Comparison of ENCODE assay signal across 1 cellular context in the genomic region with DNA sequence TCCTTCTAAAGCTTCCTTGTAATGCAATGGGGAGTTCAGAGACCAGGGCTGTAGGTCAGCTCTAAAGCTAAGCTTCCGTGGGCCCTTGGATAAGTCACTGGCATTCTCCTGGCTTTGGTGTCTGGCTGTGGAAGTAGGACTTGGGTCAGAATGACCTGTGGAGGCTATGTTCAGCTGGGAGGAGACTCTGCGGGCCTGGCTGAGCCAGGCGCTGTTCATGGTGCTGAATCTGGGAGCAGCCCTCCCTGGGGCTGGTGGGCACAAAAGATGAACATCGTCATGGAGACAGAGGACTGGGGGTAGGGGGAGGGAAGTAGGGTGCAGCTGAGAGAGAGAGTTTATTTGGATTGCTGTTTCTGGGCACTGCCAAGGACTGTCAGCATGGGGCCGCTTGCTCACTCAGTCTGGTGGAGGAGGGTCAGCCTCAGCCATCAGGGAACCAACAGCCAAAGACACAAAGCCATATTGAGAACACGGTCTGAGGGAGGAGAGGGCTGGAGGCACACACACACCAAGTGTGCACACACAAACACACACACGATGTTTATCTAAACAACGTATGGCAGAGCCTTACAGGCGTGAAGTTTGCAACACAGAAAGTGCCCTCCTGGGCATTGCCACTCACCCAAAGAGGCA.
A peak's percentile ranks its signal among the peaks of the same experiment; 100 is the strongest.
TF ChIP-seq lines count a peak whose summit lies in the region.

No MANE protein-coding gene starts in this region.

TF ChIP-seq in WTC11, 78 proteins besides CTCF, POLR2A, EP300 and RAD21 (continued from another document and continues in another):
- TF ChIP-seq, protein P1, sequence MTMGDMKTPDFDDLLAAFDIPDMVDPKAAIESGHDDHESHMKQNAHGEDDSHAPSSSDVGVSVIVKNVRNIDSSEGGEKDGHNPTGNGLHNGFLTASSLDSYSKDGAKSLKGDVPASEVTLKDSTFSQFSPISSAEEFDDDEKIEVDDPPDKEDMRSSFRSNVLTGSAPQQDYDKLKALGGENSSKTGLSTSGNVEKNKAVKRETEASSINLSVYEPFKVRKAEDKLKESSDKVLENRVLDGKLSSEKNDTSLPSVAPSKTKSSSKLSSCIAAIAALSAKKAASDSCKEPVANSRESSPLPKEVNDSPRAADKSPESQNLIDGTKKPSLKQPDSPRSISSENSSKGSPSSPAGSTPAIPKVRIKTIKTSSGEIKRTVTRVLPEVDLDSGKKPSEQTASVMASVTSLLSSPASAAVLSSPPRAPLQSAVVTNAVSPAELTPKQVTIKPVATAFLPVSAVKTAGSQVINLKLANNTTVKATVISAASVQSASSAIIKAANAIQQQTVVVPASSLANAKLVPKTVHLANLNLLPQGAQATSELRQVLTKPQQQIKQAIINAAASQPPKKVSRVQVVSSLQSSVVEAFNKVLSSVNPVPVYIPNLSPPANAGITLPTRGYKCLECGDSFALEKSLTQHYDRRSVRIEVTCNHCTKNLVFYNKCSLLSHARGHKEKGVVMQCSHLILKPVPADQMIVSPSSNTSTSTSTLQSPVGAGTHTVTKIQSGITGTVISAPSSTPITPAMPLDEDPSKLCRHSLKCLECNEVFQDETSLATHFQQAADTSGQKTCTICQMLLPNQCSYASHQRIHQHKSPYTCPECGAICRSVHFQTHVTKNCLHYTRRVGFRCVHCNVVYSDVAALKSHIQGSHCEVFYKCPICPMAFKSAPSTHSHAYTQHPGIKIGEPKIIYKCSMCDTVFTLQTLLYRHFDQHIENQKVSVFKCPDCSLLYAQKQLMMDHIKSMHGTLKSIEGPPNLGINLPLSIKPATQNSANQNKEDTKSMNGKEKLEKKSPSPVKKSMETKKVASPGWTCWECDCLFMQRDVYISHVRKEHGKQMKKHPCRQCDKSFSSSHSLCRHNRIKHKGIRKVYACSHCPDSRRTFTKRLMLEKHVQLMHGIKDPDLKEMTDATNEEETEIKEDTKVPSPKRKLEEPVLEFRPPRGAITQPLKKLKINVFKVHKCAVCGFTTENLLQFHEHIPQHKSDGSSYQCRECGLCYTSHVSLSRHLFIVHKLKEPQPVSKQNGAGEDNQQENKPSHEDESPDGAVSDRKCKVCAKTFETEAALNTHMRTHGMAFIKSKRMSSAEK (CRISPR knock-in tag; IDR thresholded peaks at IDR 0.05; ENCODE audit: borderline replicate concordance): no peak
- TF ChIP-seq TP53 (CRISPR knock-in tag; IDR thresholded peaks at IDR 0.05): 0 out of 2 replicates have a peak, but pooled peaks have one; percentile 36
- TF ChIP-seq, protein P2, sequence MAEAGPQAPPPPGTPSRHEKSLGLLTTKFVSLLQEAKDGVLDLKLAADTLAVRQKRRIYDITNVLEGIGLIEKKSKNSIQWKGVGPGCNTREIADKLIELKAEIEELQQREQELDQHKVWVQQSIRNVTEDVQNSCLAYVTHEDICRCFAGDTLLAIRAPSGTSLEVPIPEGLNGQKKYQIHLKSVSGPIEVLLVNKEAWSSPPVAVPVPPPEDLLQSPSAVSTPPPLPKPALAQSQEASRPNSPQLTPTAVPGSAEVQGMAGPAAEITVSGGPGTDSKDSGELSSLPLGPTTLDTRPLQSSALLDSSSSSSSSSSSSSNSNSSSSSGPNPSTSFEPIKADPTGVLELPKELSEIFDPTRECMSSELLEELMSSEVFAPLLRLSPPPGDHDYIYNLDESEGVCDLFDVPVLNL (CRISPR knock-in tag; IDR thresholded peaks at IDR 0.05; ENCODE audit: borderline replicate concordance, low read depth): no peak
- TF ChIP-seq, protein P3, sequence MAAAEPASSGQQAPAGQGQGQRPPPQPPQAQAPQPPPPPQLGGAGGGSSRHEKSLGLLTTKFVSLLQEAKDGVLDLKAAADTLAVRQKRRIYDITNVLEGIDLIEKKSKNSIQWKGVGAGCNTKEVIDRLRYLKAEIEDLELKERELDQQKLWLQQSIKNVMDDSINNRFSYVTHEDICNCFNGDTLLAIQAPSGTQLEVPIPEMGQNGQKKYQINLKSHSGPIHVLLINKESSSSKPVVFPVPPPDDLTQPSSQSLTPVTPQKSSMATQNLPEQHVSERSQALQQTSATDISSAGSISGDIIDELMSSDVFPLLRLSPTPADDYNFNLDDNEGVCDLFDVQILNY (CRISPR knock-in tag; IDR thresholded peaks at IDR 0.05): no peak
- TF ChIP-seq, protein P4, sequence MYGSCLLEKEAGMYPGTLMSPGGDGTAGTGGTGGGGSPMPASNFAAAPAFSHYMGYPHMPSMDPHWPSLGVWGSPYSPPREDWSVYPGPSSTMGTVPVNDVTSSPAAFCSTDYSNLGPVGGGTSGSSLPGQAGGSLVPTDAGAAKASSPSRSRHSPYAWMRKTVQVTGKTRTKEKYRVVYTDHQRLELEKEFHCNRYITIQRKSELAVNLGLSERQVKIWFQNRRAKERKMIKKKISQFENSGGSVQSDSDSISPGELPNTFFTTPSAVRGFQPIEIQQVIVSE (CRISPR knock-in tag; IDR thresholded peaks at IDR 0.05; ENCODE audit: borderline replicate concordance): no peak
- no peak for TF ChIP-seq FOXK1 (CRISPR knock-in tag; IDR thresholded peaks at IDR 0.05)
- TF ChIP-seq, protein P5, sequence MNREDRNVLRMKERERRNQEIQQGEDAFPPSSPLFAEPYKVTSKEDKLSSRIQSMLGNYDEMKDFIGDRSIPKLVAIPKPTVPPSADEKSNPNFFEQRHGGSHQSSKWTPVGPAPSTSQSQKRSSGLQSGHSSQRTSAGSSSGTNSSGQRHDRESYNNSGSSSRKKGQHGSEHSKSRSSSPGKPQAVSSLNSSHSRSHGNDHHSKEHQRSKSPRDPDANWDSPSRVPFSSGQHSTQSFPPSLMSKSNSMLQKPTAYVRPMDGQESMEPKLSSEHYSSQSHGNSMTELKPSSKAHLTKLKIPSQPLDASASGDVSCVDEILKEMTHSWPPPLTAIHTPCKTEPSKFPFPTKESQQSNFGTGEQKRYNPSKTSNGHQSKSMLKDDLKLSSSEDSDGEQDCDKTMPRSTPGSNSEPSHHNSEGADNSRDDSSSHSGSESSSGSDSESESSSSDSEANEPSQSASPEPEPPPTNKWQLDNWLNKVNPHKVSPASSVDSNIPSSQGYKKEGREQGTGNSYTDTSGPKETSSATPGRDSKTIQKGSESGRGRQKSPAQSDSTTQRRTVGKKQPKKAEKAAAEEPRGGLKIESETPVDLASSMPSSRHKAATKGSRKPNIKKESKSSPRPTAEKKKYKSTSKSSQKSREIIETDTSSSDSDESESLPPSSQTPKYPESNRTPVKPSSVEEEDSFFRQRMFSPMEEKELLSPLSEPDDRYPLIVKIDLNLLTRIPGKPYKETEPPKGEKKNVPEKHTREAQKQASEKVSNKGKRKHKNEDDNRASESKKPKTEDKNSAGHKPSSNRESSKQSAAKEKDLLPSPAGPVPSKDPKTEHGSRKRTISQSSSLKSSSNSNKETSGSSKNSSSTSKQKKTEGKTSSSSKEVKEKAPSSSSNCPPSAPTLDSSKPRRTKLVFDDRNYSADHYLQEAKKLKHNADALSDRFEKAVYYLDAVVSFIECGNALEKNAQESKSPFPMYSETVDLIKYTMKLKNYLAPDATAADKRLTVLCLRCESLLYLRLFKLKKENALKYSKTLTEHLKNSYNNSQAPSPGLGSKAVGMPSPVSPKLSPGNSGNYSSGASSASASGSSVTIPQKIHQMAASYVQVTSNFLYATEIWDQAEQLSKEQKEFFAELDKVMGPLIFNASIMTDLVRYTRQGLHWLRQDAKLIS (CRISPR knock-in tag; IDR thresholded peaks at IDR 0.05; ENCODE audit: borderline replicate concordance): no peak
- TF ChIP-seq, protein P6, sequence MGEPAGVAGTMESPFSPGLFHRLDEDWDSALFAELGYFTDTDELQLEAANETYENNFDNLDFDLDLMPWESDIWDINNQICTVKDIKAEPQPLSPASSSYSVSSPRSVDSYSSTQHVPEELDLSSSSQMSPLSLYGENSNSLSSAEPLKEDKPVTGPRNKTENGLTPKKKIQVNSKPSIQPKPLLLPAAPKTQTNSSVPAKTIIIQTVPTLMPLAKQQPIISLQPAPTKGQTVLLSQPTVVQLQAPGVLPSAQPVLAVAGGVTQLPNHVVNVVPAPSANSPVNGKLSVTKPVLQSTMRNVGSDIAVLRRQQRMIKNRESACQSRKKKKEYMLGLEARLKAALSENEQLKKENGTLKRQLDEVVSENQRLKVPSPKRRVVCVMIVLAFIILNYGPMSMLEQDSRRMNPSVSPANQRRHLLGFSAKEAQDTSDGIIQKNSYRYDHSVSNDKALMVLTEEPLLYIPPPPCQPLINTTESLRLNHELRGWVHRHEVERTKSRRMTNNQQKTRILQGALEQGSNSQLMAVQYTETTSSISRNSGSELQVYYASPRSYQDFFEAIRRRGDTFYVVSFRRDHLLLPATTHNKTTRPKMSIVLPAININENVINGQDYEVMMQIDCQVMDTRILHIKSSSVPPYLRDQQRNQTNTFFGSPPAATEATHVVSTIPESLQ (CRISPR knock-in tag; IDR thresholded peaks at IDR 0.05): no peak
- 0 out of 2 replicates have a peak, but pooled peaks have one; percentile 29 for TF ChIP-seq CREM (CRISPR knock-in tag; IDR thresholded peaks at IDR 0.05)
- TF ChIP-seq, protein P7, sequence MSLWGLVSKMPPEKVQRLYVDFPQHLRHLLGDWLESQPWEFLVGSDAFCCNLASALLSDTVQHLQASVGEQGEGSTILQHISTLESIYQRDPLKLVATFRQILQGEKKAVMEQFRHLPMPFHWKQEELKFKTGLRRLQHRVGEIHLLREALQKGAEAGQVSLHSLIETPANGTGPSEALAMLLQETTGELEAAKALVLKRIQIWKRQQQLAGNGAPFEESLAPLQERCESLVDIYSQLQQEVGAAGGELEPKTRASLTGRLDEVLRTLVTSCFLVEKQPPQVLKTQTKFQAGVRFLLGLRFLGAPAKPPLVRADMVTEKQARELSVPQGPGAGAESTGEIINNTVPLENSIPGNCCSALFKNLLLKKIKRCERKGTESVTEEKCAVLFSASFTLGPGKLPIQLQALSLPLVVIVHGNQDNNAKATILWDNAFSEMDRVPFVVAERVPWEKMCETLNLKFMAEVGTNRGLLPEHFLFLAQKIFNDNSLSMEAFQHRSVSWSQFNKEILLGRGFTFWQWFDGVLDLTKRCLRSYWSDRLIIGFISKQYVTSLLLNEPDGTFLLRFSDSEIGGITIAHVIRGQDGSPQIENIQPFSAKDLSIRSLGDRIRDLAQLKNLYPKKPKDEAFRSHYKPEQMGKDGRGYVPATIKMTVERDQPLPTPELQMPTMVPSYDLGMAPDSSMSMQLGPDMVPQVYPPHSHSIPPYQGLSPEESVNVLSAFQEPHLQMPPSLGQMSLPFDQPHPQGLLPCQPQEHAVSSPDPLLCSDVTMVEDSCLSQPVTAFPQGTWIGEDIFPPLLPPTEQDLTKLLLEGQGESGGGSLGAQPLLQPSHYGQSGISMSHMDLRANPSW (CRISPR knock-in tag; conservative IDR thresholded peaks at IDR 0.05; ENCODE audit: low read depth): no peak
- TF ChIP-seq ZNF263 (CRISPR knock-in tag; IDR thresholded peaks at IDR 0.05; ENCODE audit: low read depth): no peak
- TF ChIP-seq, protein P8, sequence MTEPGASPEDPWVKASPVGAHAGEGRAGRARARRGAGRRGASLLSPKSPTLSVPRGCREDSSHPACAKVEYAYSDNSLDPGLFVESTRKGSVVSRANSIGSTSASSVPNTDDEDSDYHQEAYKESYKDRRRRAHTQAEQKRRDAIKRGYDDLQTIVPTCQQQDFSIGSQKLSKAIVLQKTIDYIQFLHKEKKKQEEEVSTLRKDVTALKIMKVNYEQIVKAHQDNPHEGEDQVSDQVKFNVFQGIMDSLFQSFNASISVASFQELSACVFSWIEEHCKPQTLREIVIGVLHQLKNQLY (CRISPR knock-in tag; IDR thresholded peaks at IDR 0.05): peak; percentile 69; the same call in 1 of the 2 replicates
- TF ChIP-seq, protein P9, sequence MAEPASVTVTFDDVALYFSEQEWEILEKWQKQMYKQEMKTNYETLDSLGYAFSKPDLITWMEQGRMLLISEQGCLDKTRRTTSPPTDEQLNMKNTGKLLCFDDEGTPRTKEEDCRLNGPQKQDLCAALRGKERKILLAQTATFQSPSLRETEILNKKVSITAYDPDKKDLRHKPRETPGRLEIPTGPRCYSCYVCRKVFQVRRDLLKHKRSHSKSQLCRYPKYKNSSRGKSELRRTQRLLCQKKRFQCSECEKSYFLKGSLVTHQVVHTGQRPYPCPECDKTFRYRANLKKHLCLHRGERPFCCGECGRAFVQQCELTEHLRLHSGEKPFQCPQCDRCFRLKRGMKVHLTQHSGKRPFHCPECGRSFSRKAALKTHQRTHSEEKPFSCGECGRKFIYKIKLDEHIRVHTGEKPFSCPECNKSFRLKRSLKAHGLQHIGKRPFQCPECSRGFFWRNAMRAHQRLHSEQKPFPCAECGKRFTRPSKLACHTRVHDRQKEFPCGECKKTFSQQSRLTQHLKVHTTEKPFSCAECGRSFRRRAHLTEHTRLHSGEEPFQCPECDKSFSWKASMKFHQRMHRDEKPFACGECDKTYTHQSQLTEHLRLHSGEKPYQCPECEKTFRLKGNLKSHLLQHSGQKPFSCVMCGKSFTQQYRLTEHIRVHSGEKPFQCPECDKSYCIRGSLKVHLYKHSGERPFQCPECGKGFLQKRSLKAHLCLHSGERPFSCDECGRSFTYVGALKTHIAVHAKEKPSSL (CRISPR knock-in tag; conservative IDR thresholded peaks at IDR 0.05): no peak
- no peak for TF ChIP-seq ZBTB21 (CRISPR knock-in tag; IDR thresholded peaks at IDR 0.05; ENCODE audit: borderline replicate concordance)
- TF ChIP-seq, protein P10, sequence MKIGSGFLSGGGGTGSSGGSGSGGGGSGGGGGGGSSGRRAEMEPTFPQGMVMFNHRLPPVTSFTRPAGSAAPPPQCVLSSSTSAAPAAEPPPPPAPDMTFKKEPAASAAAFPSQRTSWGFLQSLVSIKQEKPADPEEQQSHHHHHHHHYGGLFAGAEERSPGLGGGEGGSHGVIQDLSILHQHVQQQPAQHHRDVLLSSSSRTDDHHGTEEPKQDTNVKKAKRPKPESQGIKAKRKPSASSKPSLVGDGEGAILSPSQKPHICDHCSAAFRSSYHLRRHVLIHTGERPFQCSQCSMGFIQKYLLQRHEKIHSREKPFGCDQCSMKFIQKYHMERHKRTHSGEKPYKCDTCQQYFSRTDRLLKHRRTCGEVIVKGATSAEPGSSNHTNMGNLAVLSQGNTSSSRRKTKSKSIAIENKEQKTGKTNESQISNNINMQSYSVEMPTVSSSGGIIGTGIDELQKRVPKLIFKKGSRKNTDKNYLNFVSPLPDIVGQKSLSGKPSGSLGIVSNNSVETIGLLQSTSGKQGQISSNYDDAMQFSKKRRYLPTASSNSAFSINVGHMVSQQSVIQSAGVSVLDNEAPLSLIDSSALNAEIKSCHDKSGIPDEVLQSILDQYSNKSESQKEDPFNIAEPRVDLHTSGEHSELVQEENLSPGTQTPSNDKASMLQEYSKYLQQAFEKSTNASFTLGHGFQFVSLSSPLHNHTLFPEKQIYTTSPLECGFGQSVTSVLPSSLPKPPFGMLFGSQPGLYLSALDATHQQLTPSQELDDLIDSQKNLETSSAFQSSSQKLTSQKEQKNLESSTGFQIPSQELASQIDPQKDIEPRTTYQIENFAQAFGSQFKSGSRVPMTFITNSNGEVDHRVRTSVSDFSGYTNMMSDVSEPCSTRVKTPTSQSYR (CRISPR knock-in tag; IDR thresholded peaks at IDR 0.05): 0 out of 2 replicates have a peak, but pooled peaks have one; percentile 39
- no peak for TF ChIP-seq CBFB (CRISPR knock-in tag; IDR thresholded peaks at IDR 0.05; ENCODE audit: low read depth)
- TF ChIP-seq, protein P11, sequence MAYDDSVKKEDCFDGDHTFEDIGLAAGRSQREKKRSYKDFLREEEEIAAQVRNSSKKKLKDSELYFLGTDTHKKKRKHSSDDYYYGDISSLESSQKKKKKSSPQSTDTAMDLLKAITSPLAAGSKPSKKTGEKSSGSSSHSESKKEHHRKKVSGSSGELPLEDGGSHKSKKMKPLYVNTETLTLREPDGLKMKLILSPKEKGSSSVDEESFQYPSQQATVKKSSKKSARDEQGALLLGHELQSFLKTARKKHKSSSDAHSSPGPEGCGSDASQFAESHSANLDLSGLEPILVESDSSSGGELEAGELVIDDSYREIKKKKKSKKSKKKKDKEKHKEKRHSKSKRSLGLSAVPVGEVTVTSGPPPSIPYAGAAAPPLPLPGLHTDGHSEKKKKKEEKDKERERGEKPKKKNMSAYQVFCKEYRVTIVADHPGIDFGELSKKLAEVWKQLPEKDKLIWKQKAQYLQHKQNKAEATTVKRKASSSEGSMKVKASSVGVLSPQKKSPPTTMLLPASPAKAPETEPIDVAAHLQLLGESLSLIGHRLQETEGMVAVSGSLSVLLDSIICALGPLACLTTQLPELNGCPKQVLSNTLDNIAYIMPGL (CRISPR knock-in tag; IDR thresholded peaks at IDR 0.05): no peak
- no peak for TF ChIP-seq PRRX2 (CRISPR knock-in tag; IDR thresholded peaks at IDR 0.05)
- TF ChIP-seq JUN (CRISPR knock-in tag; IDR thresholded peaks at IDR 0.05): peak; percentile 55; the same call in 1 of the 2 replicates
- TF ChIP-seq FOXP1 (CRISPR knock-in tag; IDR thresholded peaks at IDR 0.05; ENCODE audit: borderline replicate concordance): no peak
- TF ChIP-seq EMX1 (CRISPR knock-in tag; IDR thresholded peaks at IDR 0.05): no peak
- no peak for TF ChIP-seq JAZF1 (CRISPR knock-in tag; IDR thresholded peaks at IDR 0.05)
